Comparison of ENCODE assay signal across 10 cellular contexts in genomic region chr5:424259-425110, GRCh38. TPM values are rescaled to one million over a fixed set of nuclear protein-coding genes. Genes with fewer than 3 reads are reported as not detected.
A peak's percentile ranks its signal among the peaks of the same experiment; 100 is the strongest.
DNase-seq lines count a peak whose midpoint lies in the region; ATAC-seq, FAIRE-seq and TF ChIP-seq lines count a peak whose summit lies in the region.
"Had no signal": no experiment of that assay in that cellular context is flagged by ENCODE, and none has a peak within 500 bp of the region (broad histone marks: within the 10 kb centered on the region; RNA-seq: fewer than 3 reads in every experiment).

No MANE protein-coding gene starts in this region.

- CTCF ChIA-PET in SK-N-SH (lab: Yijun Ruan, JAX): interaction anchor here (1.5 kb wide), 1 partner anchor 236 kb away, joined by 7 read pairs; no protein-coding TSS in a partner anchor

- TF ChIP-seq EP300 in SK-N-SH (IDR thresholded peaks at IDR 0.05; ENCODE audit: borderline replicate concordance in 1 of 2, low read depth in 1 of 2, low read length in 1 of 2): no peak

- H3K27me3 ChIP-seq in SK-N-SH (ENCODE audit: insufficient read depth): no peaks in the 10 kb centered on the region
- H3K27me3 ChIP-seq: tibial artery had no signal

- peaks cover 7% of the 10 kb centered on the region for H3K9me3 Mint-ChIP-seq in dendritic cell treated with granulocyte-macrophage colony-stimulating factor and Interleukin-4, amounts not matched to agents 40 ng/mL and 50 ng/mL, for 4 days
- H3K9me3 Mint-ChIP-seq: naive thymus-derived CD4-positive, alpha-beta T cell had no signal

- no peaks in the 10 kb centered on the region; a peak in 1 of 4 replicates for H3K4me1 ChIP-seq in SK-N-SH (ENCODE audit: control insufficient read depth in 1 of 2, insufficient read depth in 2 of 2, low read depth in 1 of 2, low read length in 1 of 2)
- H3K4me1 ChIP-seq: tibial artery had no signal

- TF ChIP-seq CTCF in SK-N-SH (IDR thresholded peaks at IDR 0.05): no peak

- TF ChIP-seq POLR2A in GM12892 (IDR thresholded peaks at IDR 0.05; ENCODE audit: low read depth, low read length): peak; percentile 50; the same call in 1 of the 2 replicates

- peaks cover 76% of the 10 kb centered on the region for H3K4me1 Mint-ChIP-seq in dendritic cell treated with granulocyte-macrophage colony-stimulating factor and Interleukin-4, amounts not matched to agents 40 ng/mL and 50 ng/mL, for 4 days (ENCODE audit: low read depth)

- no peaks in the 10 kb centered on the region for H3K9me3 ChIP-seq in SK-N-SH
- H3K9me3 ChIP-seq: tibial artery had no signal

- no peak overlapping the region for H3K4me2 ChIP-seq in SK-N-SH

- POLR2A ChIA-PET in SK-N-SH (lab: Yijun Ruan, JAX): no interaction called here

- no peaks in the 10 kb centered on the region for H4K20me1 ChIP-seq in SK-N-SH (ENCODE audit: insufficient read depth)

- H3F3A ChIP-seq in SK-N-SH (replicated peaks; ENCODE audit: insufficient read depth): no peaks in the 10 kb centered on the region

- DNase-seq in GM12892 (ENCODE audit: insufficient read length) (peak; percentile 66), SK-N-SH (no peak), occipital lobe (lab: John Stamatoyannopoulos, UW) (no peak), NCI-H1694 treated with DMSO at 0.1 percent for 48 hours (lab: John Stamatoyannopoulos, UW) (no peak)
- no peak for DNase-seq in activated naive CD4-positive, alpha-beta T cell treated with anti-CD3 and anti-CD28 coated beads, Interleukin-2, amount 50 U/mL, for 16 hours
- DNase-seq: naive thymus-derived CD4-positive, alpha-beta T cell had no signal

- ATAC-seq in GM19468 (IDR thresholded peaks at IDR 0.05; ENCODE audit: extremely low read depth, unreplicated experiment) (peak; percentile 77), HG03378 (IDR thresholded peaks at IDR 0.05; ENCODE audit: unreplicated experiment) (peak; percentile 88)
- ATAC-seq: naive thymus-derived CD4-positive, alpha-beta T cell had no signal

- H3K27me3 Mint-ChIP-seq in dendritic cell treated with granulocyte-macrophage colony-stimulating factor and Interleukin-4, amounts not matched to agents 40 ng/mL and 50 ng/mL, for 4 days: peaks cover 6% of the 10 kb centered on the region

- H3K9ac ChIP-seq in SK-N-SH: no peak overlapping the region

- FAIRE-seq in GM12892 (lab: Jason Lieb, UNC): peak; percentile 96

- H3K36me3 Mint-ChIP-seq in dendritic cell treated with granulocyte-macrophage colony-stimulating factor and Interleukin-4, amounts not matched to agents 40 ng/mL and 50 ng/mL, for 4 days (ENCODE audit: low read depth): peaks cover 87% of the 10 kb centered on the region

- H2AFZ ChIP-seq in SK-N-SH (ENCODE audit: low read depth): no peak overlapping the region

- H3K36me3 ChIP-seq in SK-N-SH (replicated peaks in 1 of 2; ENCODE audit: control insufficient read depth in 1 of 2, insufficient read depth in 2 of 2, low read length in 1 of 2): no peaks in the 10 kb centered on the region
- H3K36me3 ChIP-seq: tibial artery had no signal

- H3K27ac ChIP-seq in SK-N-SH (ENCODE audit: low read depth in 2 of 2, low read length in 1 of 2): no peak overlapping the region
- H3K27ac ChIP-seq: tibial artery had no signal

- H3K4me3 ChIP-seq in SK-N-SH (ENCODE audit: low read depth in 2 of 2, low read length in 1 of 2): no peak overlapping the region
- H3K4me3 ChIP-seq: tibial artery had no signal

- TF ChIP-seq RAD21 in SK-N-SH (IDR thresholded peaks at IDR 0.05; ENCODE audit: low read length): no peak

- no peaks in the 10 kb centered on the region for H3K9me2 ChIP-seq in SK-N-SH

- WGBS in SK-N-SH (ENCODE audit: low lambda C conversion rate): 63% methylated on average over 11 of the region's 11 CpGs

- H3K79me2 ChIP-seq in SK-N-SH (ENCODE audit: insufficient read depth): no peaks in the 10 kb centered on the region

- H3K4me3 Mint-ChIP-seq in dendritic cell treated with granulocyte-macrophage colony-stimulating factor and Interleukin-4, amounts not matched to agents 40 ng/mL and 50 ng/mL, for 4 days: no peak overlapping the region
- H3K4me3 Mint-ChIP-seq: naive thymus-derived CD4-positive, alpha-beta T cell had no signal

- intact Hi-C loops in dendritic cell treated with granulocyte-macrophage colony-stimulating factor and Interleukin-4, amounts not matched to agents 40 ng/mL and 50 ng/mL, for 4 days (cut with micrococcal nuclease): no loop called here

- H3K27ac Mint-ChIP-seq in dendritic cell treated with granulocyte-macrophage colony-stimulating factor and Interleukin-4, amounts not matched to agents 40 ng/mL and 50 ng/mL, for 4 days: peak overlapping the region; percentile 88

TF ChIP-seq in SK-N-SH, 30 proteins besides CTCF, POLR2A, EP300 and RAD21:
- TF ChIP-seq TAF1 (IDR thresholded peaks at IDR 0.05; ENCODE audit: borderline replicate concordance, low read depth, low read length): no peak
- no peak for TF ChIP-seq EZH2phosphoT487 (IDR thresholded peaks at IDR 0.05; ENCODE audit: borderline replicate concordance, low read depth)
- no peak for TF ChIP-seq RFX5 (IDR thresholded peaks at IDR 0.05; ENCODE audit: low read length)
- no peak for TF ChIP-seq RCOR1 (IDR thresholded peaks at IDR 0.05; ENCODE audit: low read length)
- no peak for TF ChIP-seq NFIC (IDR thresholded peaks at IDR 0.05; ENCODE audit: borderline replicate concordance)
- TF ChIP-seq MXI1 (IDR thresholded peaks at IDR 0.05; ENCODE audit: low read depth, low read length): no peak
- no peak for TF ChIP-seq SIN3A (IDR thresholded peaks at IDR 0.05; ENCODE audit: borderline replicate concordance, low read depth, low read length)
- no peak for TF ChIP-seq IRF3 (IDR thresholded peaks at IDR 0.05; ENCODE audit: low read depth, low read length)
- no peak for TF ChIP-seq RXRA (IDR thresholded peaks at IDR 0.05; ENCODE audit: borderline replicate concordance, low read depth)
- no peak for TF ChIP-seq USF2 (IDR thresholded peaks at IDR 0.05; ENCODE audit: borderline replicate concordance, low read depth, low read length)
- TF ChIP-seq TEAD4 (IDR thresholded peaks at IDR 0.05; ENCODE audit: borderline replicate concordance, insufficient read depth): no peak
- TF ChIP-seq FOXM1 (IDR thresholded peaks at IDR 0.05; ENCODE audit: low read depth): no peak
- TF ChIP-seq TCF12 (IDR thresholded peaks at IDR 0.05): no peak
- TF ChIP-seq ELF1 (IDR thresholded peaks at IDR 0.05): no peak
- TF ChIP-seq USF1 (IDR thresholded peaks at IDR 0.05; ENCODE audit: borderline replicate concordance, low read depth): no peak
- no peak for TF ChIP-seq REST (IDR thresholded peaks at IDR 0.05; ENCODE audit: low read depth, low read length)
- TF ChIP-seq CHD2 (IDR thresholded peaks at IDR 0.05; ENCODE audit: low read length, partially characterized antibody): no peak

RNA-seq across cellular contexts. Expression of gene EXOC3, which starts 18.5 kb away (rescaled TPM):
- 27.5 TPM for polyA plus RNA-seq in GM12892 (2012; ENCODE audit: missing spikeins)
- polyA plus RNA-seq in SK-N-SH (2012; rRNA removed): 23.0 and 25.7 TPM in 2 replicates
- polyA plus RNA-seq in SK-N-SH (2012; cell fraction: cytosol; rRNA removed): 12.9 and 16.6 TPM in 2 replicates
- polyA plus RNA-seq in SK-N-SH (2012; cell fraction: nucleus; rRNA removed): 58.8 and 60.0 TPM in 2 replicates
- total RNA-seq in occipital lobe: 21.5 TPM
